In genomic region chr15:95935852-95936251, GRCh38 we compare ENCODE assay signal across 10 cellular contexts.
"Had no signal": no experiment of that assay in that cellular context is flagged by ENCODE, and none has a peak within 500 bp of the region (broad histone marks: within the 10 kb centered on the region; RNA-seq: fewer than 3 reads in every experiment).

No MANE protein-coding gene starts in this region.

- H3K9me3 ChIP-seq: HAP-1 had no signal

- FAIRE-seq: HTR-8/SVneo, K562 had no signal

- H3K36me3 ChIP-seq: HAP-1 had no signal

- H3K9ac ChIP-seq: GM23248 had no signal

- H3K27ac ChIP-seq: GM23248 had no signal

- ATAC-seq: HCT116, K562 had no signal

- H3K4me3 ChIP-seq: GM23248, HAP-1, K562 had no signal

- DNase-seq: GM23248, GOT3, H7, HFFc6, IMR-90, KG1 had no signal

- H3K4me1 ChIP-seq: HAP-1 had no signal

- H3K4me3 Mint-ChIP-seq: HFFc6 had no signal

- H3K9me3 Mint-ChIP-seq: HFFc6 had no signal

- H3K27ac Mint-ChIP-seq: HFFc6 had no signal
